Comparison of ENCODE assay signal across 22 cellular contexts in genomic region chr2:220946552-220946951, GRCh38.
DNase-seq lines count a peak whose midpoint lies in the region; ATAC-seq, FAIRE-seq and TF ChIP-seq lines count a peak whose summit lies in the region.
"Had no signal": no experiment of that assay in that cellular context is flagged by ENCODE, and none has a peak within 500 bp of the region (broad histone marks: within the 10 kb centered on the region; RNA-seq: fewer than 3 reads in every experiment).

No MANE protein-coding gene starts in this region.

- no peaks in the 10 kb centered on the region for H3K36me3 ChIP-seq in bronchial epithelial cell (ENCODE audit: control insufficient read depth, insufficient read depth, low read length)
- H3K36me3 ChIP-seq: BLaER1 had no signal

- ATAC-seq in HG03159 (IDR thresholded peaks at IDR 0.05; ENCODE audit: unreplicated experiment), result no peak
- no peak for ATAC-seq in activated naive CD4-positive, alpha-beta T cell treated with anti-CD3 and anti-CD28 coated beads, Interleukin-2, amount 50 U/mL, for 72 hours
- ATAC-seq: A549; CD8-positive, alpha-beta T cell; GM23338 had no signal

- DNase-seq in Daoy (ENCODE audit: low read depth), result peak; percentile 16
- peak; percentile 31 for DNase-seq in M059J (ENCODE audit: low read depth)
- peak; percentile 74 for DNase-seq in bronchial epithelial cell (ENCODE audit: low read depth)
- peak; percentile 57 for DNase-seq in kidney glomerular epithelial cell (lab: John Stamatoyannopoulos, UW)
- no peak for DNase-seq in activated naive CD4-positive, alpha-beta T cell treated with anti-CD3 and anti-CD28 coated beads, Interleukin-2, amount 50 U/mL, for 72 hours (ENCODE audit: low spot score in 2 of 2)
- DNase-seq in activated CD4-positive, alpha-beta T cell treated with anti-CD3 and anti-CD28 coated beads for 4 hours, result no peak
- no peak for DNase-seq in A172 (ENCODE audit: low spot score)
- DNase-seq: CD8-positive, alpha-beta T cell; GDM1; KBM-7; NCI-H1105 treated with DMSO at 0.1 percent for 48 hours; NCI-H1694; NCI-H2081 treated with DMSO at 0.1 percent for 48 hours; NCI-H510A; NCI-H774; Right ventricle myocardium superior; SK-N-SH had no signal

- no peak overlapping the region for H3K4me3 ChIP-seq in bronchial epithelial cell (ENCODE audit: low read depth, low read length)
- H3K4me3 ChIP-seq: A549, BLaER1, GM23338 had no signal

- no peak overlapping the region for H3K27ac Mint-ChIP-seq in activated naive CD4-positive, alpha-beta T cell treated with anti-CD3 and anti-CD28 coated beads, Interleukin-2, amount 50 U/mL, for 72 hours
- H3K27ac Mint-ChIP-seq: CD8-positive, alpha-beta T cell; GM23338 had no signal

- no peak for FAIRE-seq in bronchial epithelial cell (lab: Jason Lieb, UNC)
- FAIRE-seq: A549, D721Med had no signal

- H3K36me3 Mint-ChIP-seq in activated naive CD4-positive, alpha-beta T cell treated with anti-CD3 and anti-CD28 coated beads, Interleukin-2, amount 50 U/mL, for 72 hours, result no peaks in the 10 kb centered on the region
- H3K36me3 Mint-ChIP-seq: CD8-positive, alpha-beta T cell had no signal

- no peak for TF ChIP-seq CTCF in bronchial epithelial cell (IDR thresholded peaks at IDR 0.05; ENCODE audit: insufficient read depth, low read length, severe bottlenecking)

- no peaks in the 10 kb centered on the region for H3K9me3 Mint-ChIP-seq in activated naive CD4-positive, alpha-beta T cell treated with anti-CD3 and anti-CD28 coated beads, Interleukin-2, amount 50 U/mL, for 72 hours
- H3K9me3 Mint-ChIP-seq: CD8-positive, alpha-beta T cell had no signal

- H3K27me3 ChIP-seq in bronchial epithelial cell (ENCODE audit: control insufficient read depth, insufficient read depth, low read length), result no peaks in the 10 kb centered on the region
- H3K27me3 ChIP-seq: BLaER1 had no signal

Comparison
In these comparisons a context has a peak if more than half of its experiments do, and no peak if none do; other contexts are left out.
1. DNase-seq: peak in Daoy (single experiment), M059J (single experiment), bronchial epithelial cell (single experiment) and kidney glomerular epithelial cell (single experiment); none in activated naive CD4-positive, alpha-beta T cell treated with anti-CD3 and anti-CD28 coated beads, Interleukin-2, amount 50 U/mL, for 72 hours (0 of 2), activated CD4-positive, alpha-beta T cell treated with anti-CD3 and anti-CD28 coated beads for 4 hours (0 of 2) and A172 (single experiment).